In the genomic region with DNA sequence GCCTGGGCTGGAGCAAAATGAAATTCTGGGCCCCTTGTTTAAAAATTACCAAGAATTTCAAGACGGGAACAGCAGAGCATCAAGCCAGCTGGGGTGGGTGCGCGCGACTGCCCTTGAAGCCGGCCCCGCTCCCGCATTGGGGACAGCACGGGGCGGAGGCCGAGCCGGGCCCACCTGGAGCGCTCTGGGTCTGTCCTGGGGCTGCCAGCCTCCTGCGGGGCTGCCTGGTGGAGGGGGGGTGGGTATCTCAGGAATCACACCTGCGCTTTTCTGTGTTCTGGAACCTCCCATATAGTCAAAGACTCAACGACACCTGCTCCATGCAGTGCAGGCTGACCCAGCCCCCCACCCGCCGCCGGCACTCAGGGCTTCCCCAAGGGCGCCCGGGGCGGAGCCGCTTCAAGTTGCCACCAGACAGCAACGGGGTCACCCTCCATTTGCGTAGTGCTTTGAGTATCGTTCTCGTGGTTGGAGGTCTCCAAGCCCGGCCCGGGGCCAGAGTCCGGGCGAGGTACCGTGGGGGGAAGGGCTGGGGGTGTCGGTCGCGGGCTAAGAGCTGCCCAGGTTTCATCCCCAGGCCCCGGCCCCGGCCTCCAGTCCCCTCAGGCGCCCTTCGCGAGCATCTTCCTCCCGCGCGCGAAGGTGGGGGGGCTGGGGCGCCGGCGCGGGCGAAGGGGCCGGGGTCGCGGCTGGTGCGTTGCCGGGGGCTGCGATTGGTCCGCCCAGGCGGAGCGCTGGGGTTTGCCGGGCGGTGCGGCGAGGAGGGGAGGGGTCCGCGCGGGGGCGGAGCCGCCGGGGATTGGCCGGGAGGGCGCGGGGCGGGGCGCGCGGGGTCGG, we compare ENCODE assay signal across 8 cellular contexts. TPM values are rescaled to one million over a fixed set of nuclear protein-coding genes. Genes with fewer than 3 reads are reported as not detected.
DNase-seq lines count a peak whose midpoint lies in the region; ATAC-seq, FAIRE-seq and TF ChIP-seq lines count a peak whose summit lies in the region.

No MANE protein-coding gene starts in this region.

- no peaks in the 10 kb centered on the region for H3K36me3 Mint-ChIP-seq in T-helper 1 cell treated with Interleukin-12 subunit alpha and Interleukin-12 subunit beta and Interleukin-4 antibody, amounts not matched to agents 30 μg/mL and 1 μg/mL, for 36 hours (ENCODE audit: low read depth)

- H3K36me3 ChIP-seq in heart left ventricle (peaks cover 0 to 8% (median 0%) of the 10 kb centered on the region in 9 donors), spleen (peaks cover 0 to 22% (median 0%) of the 10 kb centered on the region in 6 donors)

- 11 to 52% (median 40%) methylated on average over 26 to 75 of the region's 75 CpGs for WGBS in heart left ventricle, 4 donors
- WGBS in spleen, 5 donors: 4 to 23% (median 7%) methylated on average over 13 to 75 of the region's 75 CpGs

- H3K4me1 Mint-ChIP-seq in T-helper 1 cell treated with Interleukin-12 subunit alpha and Interleukin-12 subunit beta and Interleukin-4 antibody, amounts not matched to agents 30 μg/mL and 1 μg/mL, for 36 hours (ENCODE audit: low read depth): peaks cover 6% of the 10 kb centered on the region

- ATAC-seq in heart left ventricle (no peak), HG02759 (IDR thresholded peaks at IDR 0.05; ENCODE audit: unreplicated experiment) (no peak)

- no peak for TF ChIP-seq POLR2A in heart left ventricle (IDR thresholded peaks at IDR 0.05)
- TF ChIP-seq POLR2A in spleen (IDR thresholded peaks at IDR 0.05): no peak
- TF ChIP-seq POLR2A in GM12892 (IDR thresholded peaks at IDR 0.05; ENCODE audit: low read depth, low read length): no peak

- H3K9me3 ChIP-seq in heart left ventricle (no peaks in the 10 kb centered on the region), spleen (no peaks in the 10 kb centered on the region)

- H3K27me3 Mint-ChIP-seq in T-helper 1 cell treated with Interleukin-12 subunit alpha and Interleukin-12 subunit beta and Interleukin-4 antibody, amounts not matched to agents 30 μg/mL and 1 μg/mL, for 36 hours (ENCODE audit: low read depth): peaks cover 5% of the 10 kb centered on the region

- no peaks in the 10 kb centered on the region for H3K9me3 Mint-ChIP-seq in T-helper 1 cell treated with Interleukin-12 subunit alpha and Interleukin-12 subunit beta and Interleukin-4 antibody, amounts not matched to agents 30 μg/mL and 1 μg/mL, for 36 hours

- H3K27ac ChIP-seq in heart left ventricle: no peak overlapping the region
- peak overlapping the region in 4 of 8 donors; percentile 11 to 41 (median 30) for H3K27ac ChIP-seq in spleen

- H3K27me3 ChIP-seq in heart left ventricle (peaks cover 0 to 14% (median 0%) of the 10 kb centered on the region in 9 donors), spleen (replicated peaks in 1 of 7) (peaks cover 0 to 46% (median 4%) of the 10 kb centered on the region in 7 donors)

- TF ChIP-seq CTCF in heart left ventricle (IDR thresholded peaks at IDR 0.05) (no peak), fibroblast of pulmonary artery (IDR thresholded peaks at IDR 0.05; ENCODE audit: low read length, missing control alignments) (no peak), spleen (IDR thresholded peaks at IDR 0.05 in 8 of 11, conservative IDR thresholded peaks at IDR 0.05 in 3 of 11) (no peak)

- H3K4me3 Mint-ChIP-seq in T-helper 1 cell treated with Interleukin-12 subunit alpha and Interleukin-12 subunit beta and Interleukin-4 antibody, amounts not matched to agents 30 μg/mL and 1 μg/mL, for 36 hours: peak overlapping the region; percentile 69

- peak overlapping the region in 10 of 12 donors; percentile 22 to 63 (median 50) for H3K4me3 ChIP-seq in heart left ventricle
- H3K4me3 ChIP-seq in fibroblast of pulmonary artery (replicated peaks; ENCODE audit: low read depth, low read length): peak overlapping the region; percentile 42
- H3K4me3 ChIP-seq in spleen: peak overlapping the region; percentile 30 to 77 (median 53)

- DNase-seq in heart left ventricle: no peak
- no peak for DNase-seq in cardiac septum (ENCODE audit: low spot score)
- DNase-seq in fibroblast of pulmonary artery (ENCODE audit: low read depth): no peak
- DNase-seq in spleen: no peak
- no peak for DNase-seq in occipital lobe (lab: John Stamatoyannopoulos, UW)
- no peak for DNase-seq in GM12892 (ENCODE audit: insufficient read length)

- intact Hi-C loops in heart left ventricle (cut with DNase I) (loop anchor here in 7 of 10 donors (1.0 to 5.0 kb wide), 3 partner anchors 202 to 203 kb away; no protein-coding TSS in a partner anchor), cardiac septum (cut with DNase I) (loop anchor here (2.0 kb wide), 1 partner anchor 202 kb away; no protein-coding TSS in a partner anchor), spleen (cut with DNase I; ENCODE audit: low total_unique reads) (loop anchor here (10.0 kb wide), 1 partner anchor 206 kb away; no protein-coding TSS in a partner anchor)

- FAIRE-seq in GM12892 (lab: Jason Lieb, UNC): no peak

- no peak overlapping the region for H3K27ac Mint-ChIP-seq in T-helper 1 cell treated with Interleukin-12 subunit alpha and Interleukin-12 subunit beta and Interleukin-4 antibody, amounts not matched to agents 30 μg/mL and 1 μg/mL, for 36 hours

- H3K4me1 ChIP-seq in heart left ventricle (peaks cover 2 to 77% (median 38%) of the 10 kb centered on the region in 12 donors), spleen (peaks cover 16 to 75% (median 55%) of the 10 kb centered on the region in 6 donors)

RNA-seq across cellular contexts. Expression of a gene that starts 6.6 kb away (rescaled TPM):
- total RNA-seq in heart left ventricle (10 to 100 TPM; 22.7 to 93.0 (median 31.3) TPM), cardiac septum (27.9 TPM), spleen (100 to 1,000 TPM in 5 of 7 donors, 10 to 100 TPM in 2; 91.3 to 140 (median 122) TPM), occipital lobe (18.6 TPM)
- polyA plus RNA-seq in heart left ventricle (10 to 100 TPM; 31.2 to 52.5 TPM), spleen (10 to 100 TPM; 32.1 to 67.4 (median 52.1) TPM)
- 3.3 TPM for polyA plus RNA-seq in GM12892 (2012; ENCODE audit: missing spikeins)

RNA-seq across cellular contexts. Expression of a gene that starts 6.9 kb away (rescaled TPM):
- 100 to 1,000 TPM in 8 of 9 donors, 10 to 100 TPM in 1; 74.4 to 267 (median 207) TPM for total RNA-seq in heart left ventricle
- 100 to 1,000 TPM; 217 to 227 TPM for polyA plus RNA-seq in heart left ventricle
- 202 TPM for total RNA-seq in cardiac septum
- total RNA-seq in spleen: 10 to 100 TPM; 24.6 to 95.3 (median 62.5) TPM
- 100 to 1,000 TPM in 1 of 3 donors, 10 to 100 TPM in 2; 55.2 to 131 (median 94.0) TPM for polyA plus RNA-seq in spleen
- 14.5 TPM for total RNA-seq in occipital lobe
- 59.6 TPM for polyA plus RNA-seq in GM12892 (2012; ENCODE audit: missing spikeins)

RNA-seq across cellular contexts. Expression of a gene that starts 16.5 kb away (rescaled TPM):
- total RNA-seq in heart left ventricle (100 to 1,000 TPM; 323 to 682 (median 454) TPM), cardiac septum (625 TPM), spleen (100 to 1,000 TPM in 3 of 7 donors, 10 to 100 TPM in 4; 69.7 to 142 (median 80.1) TPM), occipital lobe (44.1 TPM)
- polyA plus RNA-seq in heart left ventricle (100 to 1,000 TPM; 560 to 817 TPM), spleen (100 to 1,000 TPM in 1 of 3 donors, 10 to 100 TPM in 2; 38.0 to 111 (median 82.8) TPM)
- polyA plus RNA-seq in GM12892 (2012; ENCODE audit: missing spikeins): 10.3 TPM

RNA-seq across cellular contexts. Expression of a gene that starts 21.5 kb away (rescaled TPM):
- 10 to 100 TPM; 13.3 to 22.4 (median 17.7) TPM for total RNA-seq in heart left ventricle
- 10 to 100 TPM in 1 of 2 donors, 1 to 10 TPM in 1; 8.8 to 43.5 TPM for polyA plus RNA-seq in heart left ventricle
- total RNA-seq in cardiac septum: 12.2 TPM
- 10 to 100 TPM; 10.2 to 28.0 (median 15.3) TPM for total RNA-seq in spleen
- 10 to 100 TPM in 2 of 3 donors, 1 to 10 TPM in 1; 6.1 to 34.1 (median 12.6) TPM for polyA plus RNA-seq in spleen
- total RNA-seq in occipital lobe: 0.31 TPM
- polyA plus RNA-seq in GM12892 (2012; ENCODE audit: missing spikeins): 1.6 TPM

RNA-seq across cellular contexts. Expression of a gene that starts 30.5 kb away (rescaled TPM):
- 100 to 1,000 TPM; 141 to 348 (median 232) TPM for total RNA-seq in heart left ventricle
- 100 to 1,000 TPM; 112 to 133 TPM for polyA plus RNA-seq in heart left ventricle
- 209 TPM for total RNA-seq in cardiac septum
- 100 to 1,000 TPM in 5 of 7 donors, 10 to 100 TPM in 2; 65.8 to 131 (median 113) TPM for total RNA-seq in spleen
- 100 to 1,000 TPM in 1 of 3 donors, 10 to 100 TPM in 2; 46.3 to 103 (median 75.0) TPM for polyA plus RNA-seq in spleen
- total RNA-seq in occipital lobe: 5.3 TPM
- 5.5 TPM for polyA plus RNA-seq in GM12892 (2012; ENCODE audit: missing spikeins)
